ENCODE assay signal across 21 cellular contexts in the genomic region with DNA sequence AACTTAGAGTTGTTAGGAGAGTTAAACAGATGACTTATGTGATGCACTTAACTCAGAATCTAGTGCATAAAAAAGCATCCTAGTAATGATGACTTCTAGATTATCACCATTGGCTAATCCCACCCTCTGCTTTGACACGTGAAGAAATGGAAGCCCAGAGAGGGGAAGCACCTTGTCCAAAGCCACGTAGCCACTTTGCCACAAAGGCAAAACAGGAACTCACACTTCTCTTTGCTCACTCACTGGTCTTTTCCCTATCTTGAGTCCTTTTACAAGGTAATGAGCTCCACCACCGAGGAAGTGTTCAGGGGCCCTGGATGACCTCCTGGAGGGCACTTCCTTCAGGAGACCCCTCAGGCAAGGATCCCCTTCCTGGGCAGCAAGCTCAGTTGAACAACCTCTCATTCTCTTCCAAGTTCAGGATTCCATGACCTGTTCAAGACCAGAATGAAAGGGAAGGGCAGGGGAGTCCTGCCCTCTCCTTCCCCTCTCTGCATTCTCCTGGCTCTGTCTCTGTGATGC.
"Had no signal": no experiment of that assay in that cellular context is flagged by ENCODE, and none has a peak within 500 bp of the region (broad histone marks: within the 10 kb centered on the region; RNA-seq: fewer than 3 reads in every experiment).

No MANE protein-coding gene starts in this region.

- H3K36me3 Mint-ChIP-seq: activated naive CD8-positive, alpha-beta T cell treated with anti-CD3 and anti-CD28 coated beads for 36 hours; mesothelial cell of epicardium; naive thymus-derived CD4-positive, alpha-beta T cell had no signal

- H3K4me2 ChIP-seq: smooth muscle cell had no signal

- H3K9me3 ChIP-seq: adrenal gland, body of pancreas, right atrium auricular region, suprapubic skin, tibial nerve had no signal

- H3K27ac Mint-ChIP-seq: activated CD4-positive, alpha-beta memory T cell treated with anti-CD3 and anti-CD28 coated beads, Interleukin-2, amount 10 ng/mL, durations not matched to agents 7 days and 5 days; activated CD4-positive, alpha-beta T cell treated with anti-CD3 and anti-CD28 coated beads, Interleukin-2, amount 10 ng/mL, durations not matched to agents 24 days and 14 days; activated naive CD4-positive, alpha-beta T cell treated with anti-CD3 and anti-CD28 coated beads for 36 hours; activated naive CD8-positive, alpha-beta T cell treated with anti-CD3 and anti-CD28 coated beads for 36 hours; mesothelial cell of epicardium; naive thymus-derived CD4-positive, alpha-beta T cell; T-helper 17 cell had no signal

- DNase-seq: activated CD4-positive, alpha-beta memory T cell treated with anti-CD3 and anti-CD28 coated beads, Interleukin-2, amount 10 ng/mL, durations not matched to agents 7 days and 5 days; activated CD4-positive, alpha-beta T cell treated with anti-CD3 and anti-CD28 coated beads, Interleukin-2, amount 10 ng/mL, durations not matched to agents 24 days and 14 days; activated CD4-positive, CD25-positive, alpha-beta regulatory T cell treated with anti-CD3 and anti-CD28 coated beads, Interleukin-2, amount 50 U/mL, for 72 hours; activated effector memory CD4-positive, alpha-beta T cell treated with anti-CD3 and anti-CD28 coated beads, Interleukin-2, amount 50 U/mL, for 16 hours; activated naive CD4-positive, alpha-beta T cell treated with anti-CD3 and anti-CD28 coated beads for 36 hours; activated naive CD8-positive, alpha-beta T cell treated with anti-CD3 and anti-CD28 coated beads for 36 hours; body of pancreas; effector memory CD4-positive, alpha-beta T cell; left cardiac atrium; naive thymus-derived CD4-positive, alpha-beta T cell; stimulated activated CD4-positive, alpha-beta T cell treated with anti-CD3 and anti-CD28 coated beads, Interleukin-15, amount 100 ng/mL, for 24 hours; stimulated activated CD4-positive, alpha-beta T cell treated with anti-CD3 and anti-CD28 coated beads, Interleukin-2, amount 100 ng/mL, for 24 hours; stimulated activated naive CD4-positive, alpha-beta T cell; T-helper 17 cell; T1000 had no signal

- H3K4me1 Mint-ChIP-seq: activated CD4-positive, alpha-beta T cell treated with anti-CD3 and anti-CD28 coated beads, Interleukin-2, amount 10 ng/mL, durations not matched to agents 24 days and 14 days; mesothelial cell of epicardium had no signal

- ATAC-seq: body of pancreas; left cardiac atrium; naive thymus-derived CD4-positive, alpha-beta T cell; T-helper 17 cell had no signal

- H3K4me3 Mint-ChIP-seq: activated CD4-positive, alpha-beta memory T cell treated with anti-CD3 and anti-CD28 coated beads, Interleukin-2, amount 10 ng/mL, durations not matched to agents 7 days and 5 days; activated CD4-positive, alpha-beta T cell treated with anti-CD3 and anti-CD28 coated beads, Interleukin-2, amount 10 ng/mL, durations not matched to agents 24 days and 14 days; activated naive CD4-positive, alpha-beta T cell treated with anti-CD3 and anti-CD28 coated beads for 36 hours; activated naive CD8-positive, alpha-beta T cell treated with anti-CD3 and anti-CD28 coated beads for 36 hours; mesothelial cell of epicardium; naive thymus-derived CD4-positive, alpha-beta T cell; T-helper 17 cell had no signal

- H3K27me3 ChIP-seq: right atrium auricular region, tibial nerve had no signal

- H3K4me3 ChIP-seq: adrenal gland, body of pancreas, right atrium auricular region, smooth muscle cell, suprapubic skin, tibial nerve had no signal

- H3K4me1 ChIP-seq: adrenal gland, body of pancreas, right atrium auricular region, suprapubic skin, tibial nerve had no signal

- H3K9me3 Mint-ChIP-seq: activated CD4-positive, alpha-beta memory T cell treated with anti-CD3 and anti-CD28 coated beads, Interleukin-2, amount 10 ng/mL, durations not matched to agents 7 days and 5 days; activated CD4-positive, alpha-beta T cell treated with anti-CD3 and anti-CD28 coated beads, Interleukin-2, amount 10 ng/mL, durations not matched to agents 24 days and 14 days; activated naive CD4-positive, alpha-beta T cell treated with anti-CD3 and anti-CD28 coated beads for 36 hours; activated naive CD8-positive, alpha-beta T cell treated with anti-CD3 and anti-CD28 coated beads for 36 hours; mesothelial cell of epicardium; naive thymus-derived CD4-positive, alpha-beta T cell had no signal

- H3K27ac ChIP-seq: adrenal gland, body of pancreas, right atrium auricular region, suprapubic skin, tibial nerve had no signal

- H3K36me3 ChIP-seq: adrenal gland, right atrium auricular region, suprapubic skin, tibial nerve had no signal
